ENCODE assay signal across 11 cellular contexts in the genomic region with DNA sequence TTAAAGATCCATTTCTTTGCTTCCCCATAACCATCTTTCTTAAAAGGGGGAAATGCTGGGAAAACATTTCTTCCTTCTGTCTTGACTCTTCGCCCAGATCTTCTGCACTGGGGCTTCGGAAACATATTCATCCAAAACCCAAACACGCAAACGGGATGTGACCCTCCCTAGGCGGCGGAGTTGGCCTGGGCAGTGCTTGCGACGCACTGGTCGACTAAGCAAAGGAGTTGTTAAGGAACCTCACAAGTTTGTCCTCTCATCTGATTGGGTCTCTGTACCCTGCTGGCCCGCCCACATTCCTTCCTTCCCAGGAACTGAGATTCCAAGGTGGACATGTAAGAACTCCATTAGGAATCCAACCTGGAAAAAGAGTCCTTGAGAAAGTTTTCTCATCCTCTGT. TPM values are rescaled to one million over a fixed set of nuclear protein-coding genes. Genes with fewer than 3 reads are reported as not detected.
DNase-seq lines count a peak whose midpoint lies in the region; ATAC-seq and TF ChIP-seq lines count a peak whose summit lies in the region.
"Had no signal": no experiment of that assay in that cellular context is flagged by ENCODE, and none has a peak within 500 bp of the region (broad histone marks: within the 10 kb centered on the region; RNA-seq: fewer than 3 reads in every experiment).

No MANE protein-coding gene starts in this region.

- H3K9ac ChIP-seq in GM23248 (peak overlapping the region; percentile 85), mesenchymal stem cell (ENCODE audit: low read length) (peak overlapping the region; percentile 94), PC-3 (ENCODE audit: low read length) (no peak overlapping the region)

- H3K9me3 ChIP-seq in GM23248 (ENCODE audit: low read depth) = no peaks in the 10 kb centered on the region
- H3K9me3 ChIP-seq in esophagus squamous epithelium = no peaks in the 10 kb centered on the region
- no peaks in the 10 kb centered on the region for H3K9me3 ChIP-seq in mesenchymal stem cell (ENCODE audit: control insufficient read depth, low read length)
- H3K9me3 ChIP-seq in stomach = no peaks in the 10 kb centered on the region
- no peaks in the 10 kb centered on the region for H3K9me3 ChIP-seq in PC-3 (ENCODE audit: low read length)

- H3K23ac ChIP-seq in mesenchymal stem cell (ENCODE audit: low read length in 2 of 2) = no peak overlapping the region

- TF ChIP-seq POLR2A in esophagus squamous epithelium (IDR thresholded peaks at IDR 0.05) = peak in 2 of 4 donors; percentile 36 to 56
- no peak for TF ChIP-seq POLR2A in stomach (IDR thresholded peaks at IDR 0.05)

- CTCF ChIA-PET in PC-3 (lab: Charles Lee) = no interaction called here

- H2BK120ac ChIP-seq in mesenchymal stem cell (ENCODE audit: low read depth, low read length) = no peak overlapping the region

- no TSS peak for BruUV-seq in PC-3 (replicated peaks; lab: Mats Ljungman, UMichigan)

- intact Hi-C loops in esophagus squamous epithelium (cut with DNase I) = no loop called here
- intact Hi-C loops in stomach (cut with DNase I; ENCODE audit: low total_unique reads) = no loop called here
- intact Hi-C loops in PC-3 (cut with micrococcal nuclease) = loop anchor here (10.0 kb wide), 1 partner anchor 600 kb away; no protein-coding TSS in a partner anchor

- H3K27ac ChIP-seq in GM23248 = peak overlapping the region; percentile 75
- H3K27ac ChIP-seq in esophagus squamous epithelium = peak overlapping the region; percentile 47 to 88 (median 82)
- H3K27ac ChIP-seq in mesenchymal stem cell (ENCODE audit: low read length, poor library complexity, severe bottlenecking) = peak overlapping the region; percentile 47
- peak overlapping the region; percentile 31 to 86 (median 83) for H3K27ac ChIP-seq in stomach
- no peak overlapping the region for H3K27ac ChIP-seq in PC-3 (ENCODE audit: low read length)

- H3K9me2 ChIP-seq in GM23248 (ENCODE audit: insufficient read depth) = no peaks in the 10 kb centered on the region
- H3K9me2 ChIP-seq in PC-3 (replicated peaks; ENCODE audit: low read length) = no peaks in the 10 kb centered on the region

- no peak overlapping the region for H2BK15ac ChIP-seq in mesenchymal stem cell (ENCODE audit: low read depth, poor library complexity, severe bottlenecking)

- H3K27me3 ChIP-seq in GM23248 (replicated peaks; ENCODE audit: insufficient read depth) = no peaks in the 10 kb centered on the region
- H3K27me3 ChIP-seq in esophagus squamous epithelium = peaks cover 0 to 63% (median 5%) of the 10 kb centered on the region in 4 donors
- no peaks in the 10 kb centered on the region for H3K27me3 ChIP-seq in mesenchymal stem cell (ENCODE audit: control insufficient read depth in 1 of 2, insufficient read depth in 1 of 2, low read length in 2 of 2)
- peaks cover 0 to 49% (median 17%) of the 10 kb centered on the region in 3 donors for H3K27me3 ChIP-seq in stomach
- peaks cover 18% of the 10 kb centered on the region for H3K27me3 ChIP-seq in PC-3 (ENCODE audit: low read length)

- POLR2A ChIA-PET in PC-3 (lab: Charles Lee; ENCODE audit: unreplicated experiment) = no interaction called here

- no peak for ATAC-seq in PC-3
- ATAC-seq in HG03196 (IDR thresholded peaks at IDR 0.05; ENCODE audit: unreplicated experiment) = no peak
- ATAC-seq in HG03159 (IDR thresholded peaks at IDR 0.05; ENCODE audit: unreplicated experiment) = no peak

- H3K4me1 ChIP-seq in GM23248 (ENCODE audit: insufficient read depth) = peaks cover 35% of the 10 kb centered on the region
- H3K4me1 ChIP-seq in esophagus squamous epithelium = peaks cover 2 to 44% (median 9%) of the 10 kb centered on the region in 3 donors
- H3K4me1 ChIP-seq in mesenchymal stem cell (ENCODE audit: control insufficient read depth, insufficient read depth, low read depth, low read length) = peaks cover 1% of the 10 kb centered on the region
- H3K4me1 ChIP-seq in stomach = peaks cover 0 to 53% (median 25%) of the 10 kb centered on the region in 4 donors
- no peaks in the 10 kb centered on the region for H3K4me1 ChIP-seq in PC-3 (ENCODE audit: insufficient read depth, low read length)

- no peak overlapping the region for H4K91ac ChIP-seq in mesenchymal stem cell (ENCODE audit: low read length)

- DNase-seq in GM23248 = peak; percentile 80
- no peak for DNase-seq in esophagus squamous epithelium (lab: John Stamatoyannopoulos, UW)
- DNase-seq in mesenchymal stem cell = peak; percentile 39
- DNase-seq in stomach = peak; percentile 28
- DNase-seq in GF-D8 (lab: John Stamatoyannopoulos, UW) = no peak
- no peak for DNase-seq in PC-3
- DNase-seq: KG1, NCI-H524 treated with DMSO at 0.1 percent for 48 hours had no signal

- 7 to 8% methylated on average over 10 of the region's 10 CpGs for WGBS in GM23248 (ENCODE audit: low coverage in 1 of 2, low lambda C conversion rate in 2 of 2, missing lambda C conversion rate in 2 of 2), 2 experiments
- WGBS in esophagus squamous epithelium, 2 donors = 72 to 87% methylated on average over 6 to 10 of the region's 10 CpGs
- 91% methylated on average over 10 of the region's 10 CpGs for WGBS in mesenchymal stem cell
- WGBS in stomach, 5 donors = 49 to 84% (median 72%) methylated on average over 10 of the region's 10 CpGs

- no peak overlapping the region for H3K18ac ChIP-seq in mesenchymal stem cell (ENCODE audit: low read depth in 1 of 2, low read length in 2 of 2)

- peaks cover 8% of the 10 kb centered on the region for H3K79me1 ChIP-seq in mesenchymal stem cell (replicated peaks; ENCODE audit: low read length, poor library complexity, severe bottlenecking)

- no peak for TF ChIP-seq CTCF in esophagus squamous epithelium (IDR thresholded peaks at IDR 0.05)
- no peak for TF ChIP-seq CTCF in stomach (IDR thresholded peaks at IDR 0.05)
- TF ChIP-seq CTCF in PC-3 (conservative IDR thresholded peaks at IDR 0.05; ENCODE audit: low read depth, low read length) = no peak

- in situ Hi-C loops in GM23248 (cut with MboI) = no loop called here

- H4K8ac ChIP-seq in mesenchymal stem cell (ENCODE audit: low read length) = no peak overlapping the region

- H3F3A ChIP-seq in GM23248 (ENCODE audit: insufficient read depth) (peaks cover 29% of the 10 kb centered on the region), PC-3 (ENCODE audit: low read length, unreplicated experiment) (no peaks in the 10 kb centered on the region)

- no peak overlapping the region for H2BK12ac ChIP-seq in mesenchymal stem cell (ENCODE audit: low read length in 2 of 2)

- TF ChIP-seq EP300 in stomach (IDR thresholded peaks at IDR 0.05) = no peak

- H3K4me2 ChIP-seq in GM23248 (ENCODE audit: unreplicated experiment) (peak overlapping the region; percentile 90), mesenchymal stem cell (ENCODE audit: low read length, poor library complexity, severe bottlenecking) (peak overlapping the region; percentile 33), PC-3 (ENCODE audit: low read length) (no peak overlapping the region)

- H3K36me3 ChIP-seq in GM23248 (ENCODE audit: low read depth) (no peaks in the 10 kb centered on the region), esophagus squamous epithelium (no peaks in the 10 kb centered on the region), mesenchymal stem cell (ENCODE audit: control insufficient read depth in 1 of 2, insufficient read depth in 2 of 2, low read depth in 1 of 2, low read length in 2 of 2) (peaks cover 5 to 9% of the 10 kb centered on the region in 2 experiments), stomach (no peaks in the 10 kb centered on the region), PC-3 (ENCODE audit: low read depth, low read length) (no peaks in the 10 kb centered on the region)

- H3K4ac ChIP-seq in mesenchymal stem cell (ENCODE audit: low read depth in 1 of 2, low read length in 2 of 2) = no peak overlapping the region

- no peak overlapping the region for H2BK5ac ChIP-seq in mesenchymal stem cell (ENCODE audit: low read depth, low read length, poor library complexity, severe bottlenecking)

- H3K79me2 ChIP-seq in GM23248 (ENCODE audit: insufficient read depth) (no peaks in the 10 kb centered on the region), PC-3 (ENCODE audit: low read length) (no peaks in the 10 kb centered on the region)

- H2AK5ac ChIP-seq in mesenchymal stem cell (ENCODE audit: low read length, severe bottlenecking) = peak overlapping the region; percentile 18

- H3K14ac ChIP-seq in mesenchymal stem cell (ENCODE audit: low read length in 2 of 2) = no peak overlapping the region

- H3K4me3 ChIP-seq in GM23248 (peak overlapping the region; percentile 81), esophagus squamous epithelium (peak overlapping the region in 3 of 4 donors; percentile 49 to 68 (median 57)), mesenchymal stem cell (ENCODE audit: insufficient read depth in 1 of 2, low read depth in 1 of 2, low read length in 2 of 2) (peak overlapping the region; percentile 52 to 86), stomach (peak overlapping the region; percentile 56 to 68 (median 60)), PC-3 (ENCODE audit: low read length) (no peak overlapping the region)

- no peaks in the 10 kb centered on the region for H4K20me1 ChIP-seq in GM23248 (ENCODE audit: insufficient read depth)
- H4K20me1 ChIP-seq in PC-3 (ENCODE audit: low read length) = no peaks in the 10 kb centered on the region

- H2AFZ ChIP-seq in GM23248 (peak overlapping the region; percentile 82), mesenchymal stem cell (ENCODE audit: low read depth, low read length) (no peak overlapping the region), PC-3 (ENCODE audit: low read length) (no peak overlapping the region)

RNA-seq across cellular contexts. Expression of gene ADAMTS5, which starts 2.5 kb away (rescaled TPM):
- total RNA-seq in GM23248 (2014; rRNA removed; shearing (Covaris generic)) = 9.6 and 11.8 TPM in 2 replicates
- polyA plus RNA-seq in GM23248 (2016; fragmentation: Nextera tagmentation; extraction: Ambion mirVana) (6.5 TPM in 2 replicates), stomach (1 to 10 TPM in 2 of 3 donors, under 1 TPM in 1; 0.55 to 2.4 (median 2.2) TPM)
- total RNA-seq in esophagus squamous epithelium (10 to 100 TPM in 2 of 4 donors, 1 to 10 TPM in 2; 1.1 to 24.8 (median 9.1) TPM), stomach (10 to 100 TPM in 2 of 5 donors, 1 to 10 TPM in 3; 1.4 to 52.0 (median 6.7) TPM), PC-3 (2014; rRNA removed) (not detected in 2 replicates)
- polyA plus RNA-seq in mesenchymal stem cell (2013, experiment 1 of 2) = 5.6 TPM
- 5.6 TPM for polyA plus RNA-seq in mesenchymal stem cell (2013, experiment 2 of 2)
- total RNA-seq: T-helper 2 cell treated with Interferon-gamma antibody and Interleukin-4, amounts not matched to agents 100 ng/mL and 5 ng/mL, for 36 hours had no signal

Comparison
In these comparisons a context has a peak if more than half of its experiments do, and no peak if none do; other contexts are left out.
1. DNase-seq: peak in GM23248 (single experiment), mesenchymal stem cell (single experiment) and stomach (single experiment); none in esophagus squamous epithelium (single experiment), GF-D8 (single experiment) and PC-3 (single experiment).